In genomic region chr1:43058545-43059360, GRCh38 we compare ENCODE assay signal across 8 cellular contexts.
DNase-seq lines count a peak whose midpoint lies in the region; ATAC-seq, FAIRE-seq and TF ChIP-seq lines count a peak whose summit lies in the region.
"Had no signal": no experiment of that assay in that cellular context is flagged by ENCODE, and none has a peak within 500 bp of the region (broad histone marks: within the 10 kb centered on the region; RNA-seq: fewer than 3 reads in every experiment).

No MANE protein-coding gene starts in this region.

- H3K27me3 ChIP-seq in H9 (ENCODE audit: insufficient read depth, low read length), result no peaks in the 10 kb centered on the region
- H3K27me3 ChIP-seq in NT2/D1 (ENCODE audit: insufficient read depth, insufficient read length), result no peaks in the 10 kb centered on the region
- H3K27me3 ChIP-seq in H1 (replicated peaks in 1 of 4; ENCODE audit: control insufficient read depth in 3 of 4, extremely low read depth in 1 of 4, insufficient read depth in 3 of 4, low read length in 3 of 4), result no peaks in the 10 kb centered on the region
- H3K27me3 ChIP-seq in ovary, result no peaks in the 10 kb centered on the region
- H3K27me3 ChIP-seq: colonic mucosa had no signal

- H2BK120ac ChIP-seq in H9 (ENCODE audit: low read depth, low read length, poor library complexity, severe bottlenecking) (no peak overlapping the region), H1 (replicated peaks; ENCODE audit: low read depth, low read length) (peak overlapping the region; percentile 39)

- H3K9ac ChIP-seq in H9 (ENCODE audit: extremely low read depth, insufficient read length, low read length), result no peak overlapping the region
- peak overlapping the region; percentile 32 for H3K9ac ChIP-seq in NT2/D1 (ENCODE audit: insufficient read length, low read depth)
- H3K9ac ChIP-seq in H1 (replicated peaks in 1 of 4; ENCODE audit: extremely low read depth in 1 of 4, low read depth in 3 of 4, low read length in 3 of 4), result no peak overlapping the region

- H2BK15ac ChIP-seq in H9 (ENCODE audit: low read depth, low read length) (no peak overlapping the region), H1 (ENCODE audit: low read length) (no peak overlapping the region; the same call in 1 of the 2 replicates)

- no peak overlapping the region for H4K91ac ChIP-seq in H9 (ENCODE audit: insufficient read length, low read depth, low read length)
- peak overlapping the region; percentile 86 for H4K91ac ChIP-seq in H1 (replicated peaks; ENCODE audit: insufficient read length, low read length)

- peaks cover 0 to 1% of the 10 kb centered on the region in 2 experiments; a peak in 1 of 5 replicates for H3K9me3 Mint-ChIP-seq in H9

- H3K79me2 ChIP-seq in H9 (ENCODE audit: insufficient read depth, low read length) (no peaks in the 10 kb centered on the region), H1 (ENCODE audit: control insufficient read depth in 1 of 2, insufficient read depth in 2 of 2, low read length in 2 of 2) (no peaks in the 10 kb centered on the region)

- intact Hi-C loops in ovary (cut with DNase I), result no loop called here
- intact Hi-C loops in posterior vena cava (cut with DNase I), result no loop called here
- intact Hi-C loops in mucosa of descending colon (cut with DNase I, micrococcal nuclease), result no loop called here

- whole genome bisulfite sequencing in H9 (ENCODE audit: extremely low coverage, insufficient read length, low lambda C conversion rate), result no CpG with 5 or more reads among the region's 12 CpGs
- WGBS in H1 (ENCODE audit: extremely low coverage in 1 of 2, insufficient coverage in 1 of 2, insufficient read length in 1 of 2, insufficient replicate concordance in 2 of 2, low coverage in 1 of 2, low lambda C conversion rate in 2 of 2, missing lambda C conversion rate in 1 of 2), 2 experiments, result 67% methylated on average over 10 of the region's 12 CpGs; no CpG with 5 or more reads in 1 of the 2 experiments
- 18 to 22% (median 20%) methylated on average over 12 of the region's 12 CpGs for WGBS in ovary, 3 donors

- no peaks in the 10 kb centered on the region; a peak in 1 of 7 replicates for H3K36me3 Mint-ChIP-seq in H9 (ENCODE audit: insufficient read depth in 1 of 3, low read depth in 3 of 3)

- H2AFZ ChIP-seq in H9 (ENCODE audit: low read length) (no peak overlapping the region), H1 (ENCODE audit: low read length) (peak overlapping the region; percentile 59; the same call in 1 of the 2 replicates)

- H3K4me2 ChIP-seq in H9 (ENCODE audit: insufficient read depth, insufficient read length, low read length), result no peak overlapping the region
- no peak overlapping the region for H3K4me2 ChIP-seq in H1 (ENCODE audit: insufficient read depth in 1 of 2, low read depth in 2 of 2, low read length in 2 of 2)

- H3K27ac Mint-ChIP-seq in H9, result peak overlapping the region in 2 of 3 experiments; percentile 39 to 94; a peak in 2 of 7 replicates

- H4K20me1 ChIP-seq in H9 (ENCODE audit: control insufficient read depth, insufficient read depth, insufficient read length) (no peaks in the 10 kb centered on the region), H1 (replicated peaks in 1 of 2; ENCODE audit: control insufficient read depth in 1 of 2, insufficient read depth in 2 of 2, low read length in 2 of 2) (no peaks in the 10 kb centered on the region)

- H3K4ac ChIP-seq in H9 (ENCODE audit: low read depth, low read length) (no peak overlapping the region), H1 (replicated peaks; ENCODE audit: insufficient read length, low read depth, low read length) (no peak overlapping the region)

- H3K27ac ChIP-seq in H9 (ENCODE audit: insufficient read length, low read depth, low read length) (no peak overlapping the region), H1 (ENCODE audit: low read depth, low read length) (no peak overlapping the region), ovary (no peak overlapping the region)
- H3K27ac ChIP-seq: colonic mucosa had no signal

- no peaks in the 10 kb centered on the region for H3K36me3 ChIP-seq in NT2/D1 (ENCODE audit: insufficient read depth, insufficient read length, low read length)
- no peaks in the 10 kb centered on the region for H3K36me3 ChIP-seq in H1 (ENCODE audit: control insufficient read depth in 2 of 4, insufficient read depth in 4 of 4, low read length in 3 of 4)
- H3K36me3 ChIP-seq in ovary, result no peaks in the 10 kb centered on the region
- no peaks in the 10 kb centered on the region for H3K36me3 ChIP-seq in mucosa of descending colon (ENCODE audit: low read depth)
- H3K36me3 ChIP-seq: colonic mucosa had no signal

- H3K18ac ChIP-seq in H9 (ENCODE audit: insufficient read length, low read depth, low read length) (no peak overlapping the region), H1 (ENCODE audit: extremely low read depth, low read length) (peak overlapping the region; percentile 95)

- H3K4me1 ChIP-seq in H9 (ENCODE audit: insufficient read depth, low read length) (peaks cover 8% of the 10 kb centered on the region; the same call in 1 of the 2 replicates), NT2/D1 (ENCODE audit: insufficient read depth, insufficient read length) (peaks cover 17% of the 10 kb centered on the region), H1 (replicated peaks in 1 of 4; ENCODE audit: control insufficient read depth in 3 of 4, insufficient read depth in 4 of 4, low read length in 3 of 4) (peaks cover 0 to 11% (median 7%) of the 10 kb centered on the region in 4 experiments; a peak in 5 of 7 replicates), ovary (ENCODE audit: insufficient read depth) (peaks cover 2% of the 10 kb centered on the region), mucosa of descending colon (ENCODE audit: low read depth) (no peaks in the 10 kb centered on the region)
- H3K4me1 ChIP-seq: colonic mucosa had no signal

- H2BK12ac ChIP-seq in H9 (ENCODE audit: insufficient read length, low read depth, low read length) (no peak overlapping the region), H1 (ENCODE audit: low read depth, low read length) (peak overlapping the region; percentile 99; the same call in 1 of the 2 replicates)

- H3K23me2 ChIP-seq in H9 (ENCODE audit: insufficient read length, low read depth, low read length, poor library complexity, severe bottlenecking) (no peaks in the 10 kb centered on the region), H1 (ENCODE audit: low read depth, low read length) (peaks cover 5% of the 10 kb centered on the region)

- H3K14ac ChIP-seq in H9 (ENCODE audit: insufficient read depth, low read length), result no peak overlapping the region
- no peak overlapping the region for H3K14ac ChIP-seq in H1 (ENCODE audit: insufficient read length)

- no peak overlapping the region; a peak in 1 of 5 replicates for H3K4me3 Mint-ChIP-seq in H9

- peak; percentile 49 for DNase-seq in H9
- no peak for DNase-seq in NT2/D1 (ENCODE audit: low read depth, low spot score)
- DNase-seq in H1 (ENCODE audit: low read depth in 1 of 2, low spot score in 2 of 2), result no peak
- peak; percentile 23 to 50 (median 39) for DNase-seq in ovary
- DNase-seq in posterior vena cava (ENCODE audit: low spot score), result no peak
- DNase-seq in mucosa of descending colon, result no peak
- DNase-seq: colonic mucosa had no signal

- no peak overlapping the region for H3T11ph ChIP-seq in H9 (ENCODE audit: low read length)

- H3K9me3 ChIP-seq in H9 (ENCODE audit: control insufficient read depth, low read depth, low read length) (no peaks in the 10 kb centered on the region), NT2/D1 (ENCODE audit: insufficient read depth, low read length) (no peaks in the 10 kb centered on the region), H1 (ENCODE audit: insufficient read depth in 2 of 2, low read depth in 1 of 2, low read length in 1 of 2) (no peaks in the 10 kb centered on the region), ovary (no peaks in the 10 kb centered on the region), mucosa of descending colon (no peaks in the 10 kb centered on the region)
- H3K9me3 ChIP-seq: colonic mucosa had no signal

- H3K27me3 Mint-ChIP-seq in H9 (ENCODE audit: low read depth), result peaks cover 8% of the 10 kb centered on the region

- ATAC-seq in GM18907 (IDR thresholded peaks at IDR 0.05; ENCODE audit: unreplicated experiment) (no peak), mucosa of descending colon (no peak)

- H3K4me3 ChIP-seq in NT2/D1 (ENCODE audit: insufficient read length, low read depth) (no peak overlapping the region), H1 (ENCODE audit: extremely low read depth in 1 of 4, insufficient read depth in 2 of 4, low read depth in 3 of 4, low read length in 4 of 4) (no peak overlapping the region), ovary (no peak overlapping the region), mucosa of descending colon (no peak overlapping the region)
- H3K4me3 ChIP-seq: colonic mucosa had no signal

- no peak for FAIRE-seq in H1 (lab: Jason Lieb, UNC)

- TF ChIP-seq POLR2A in H1 (IDR thresholded peaks at IDR 0.05; ENCODE audit: control extremely low read depth in 1 of 2, low read depth in 2 of 2, low read length in 2 of 2) (no peak), ovary (IDR thresholded peaks at IDR 0.05) (no peak)

- POLR2A ChIA-PET in H1 (lab: Charles Lee; ENCODE audit: partially characterized antibody), result interaction anchor here (0.6 to 1.7 kb wide), 9 partner anchors 10 to 296 kb away, joined by 3 to 11 read pairs (median 3); no protein-coding TSS in a partner anchor

- TF ChIP-seq RAD21 in H1 (IDR thresholded peaks at IDR 0.05 in 1 of 2, conservative IDR thresholded peaks at IDR 0.05 in 1 of 2; ENCODE audit: low read depth in 2 of 2, low read length in 2 of 2), result no peak

- no peak overlapping the region for H3K23ac ChIP-seq in H9 (ENCODE audit: insufficient read length, low read depth, low read length)
- H3K23ac ChIP-seq in H1 (ENCODE audit: insufficient read length), result no peak overlapping the region

- TF ChIP-seq CTCF in H9 (conservative IDR thresholded peaks at IDR 0.05) (no peak), H1 (IDR thresholded peaks at IDR 0.05; ENCODE audit: control extremely low read depth in 1 of 3, insufficient read depth in 1 of 3, low read depth in 1 of 3, low read length in 3 of 3) (no peak), ovary (IDR thresholded peaks at IDR 0.05) (no peak), mucosa of descending colon (IDR thresholded peaks at IDR 0.05) (no peak)

- no peak overlapping the region for H2BK20ac ChIP-seq in H9 (ENCODE audit: low read depth, low read length, poor library complexity, severe bottlenecking)
- H2BK20ac ChIP-seq in H1 (ENCODE audit: low read length), result peak overlapping the region; percentile 97

- H2AK5ac ChIP-seq in H9 (ENCODE audit: insufficient read length, low read length), result no peak overlapping the region
- H2AK5ac ChIP-seq in H1 (ENCODE audit: low read depth, low read length), result no peak overlapping the region

- no peak overlapping the region for H4K5ac ChIP-seq in H9 (ENCODE audit: insufficient read length, low read depth, low read length)
- no peak overlapping the region for H4K5ac ChIP-seq in H1 (ENCODE audit: insufficient read length, low read depth, low read length)

- H3K79me1 ChIP-seq in H9 (ENCODE audit: insufficient read depth, low read depth, low read length, poor library complexity, severe bottlenecking), result no peaks in the 10 kb centered on the region
- no peaks in the 10 kb centered on the region for H3K79me1 ChIP-seq in H1 (ENCODE audit: low read depth, low read length)

- CTCF ChIA-PET in H1 (lab: Charles Lee; ENCODE audit: partially characterized antibody), result interaction anchor here (0.8 to 1.7 kb wide), 5 partner anchors 9 to 288 kb away, joined by 3 to 7 read pairs (median 6); no protein-coding TSS in a partner anchor

- peaks cover 35 to 41% of the 10 kb centered on the region in 2 experiments for H3K4me1 Mint-ChIP-seq in H9

- H2BK5ac ChIP-seq in H9 (ENCODE audit: insufficient read length, low read length), result no peak overlapping the region
- peak overlapping the region; percentile 84; the same call in 1 of the 2 replicates for H2BK5ac ChIP-seq in H1 (ENCODE audit: low read depth, low read length)

- H3K56ac ChIP-seq in H9 (ENCODE audit: insufficient read length, low read depth, low read length) (no peak overlapping the region), H1 (replicated peaks; ENCODE audit: insufficient read length, low read depth, low read length) (no peak overlapping the region)

- H4K8ac ChIP-seq in H9 (replicated peaks; ENCODE audit: insufficient read length, low read depth, low read length) (no peak overlapping the region), H1 (ENCODE audit: extremely low read depth, insufficient read depth, low read length) (no peak overlapping the region)

- TF ChIP-seq EP300 in H1 (IDR thresholded peaks at IDR 0.05; ENCODE audit: borderline replicate concordance in 1 of 2, low read depth in 2 of 2, low read length in 2 of 2), result no peak
- no peak for TF ChIP-seq EP300 in ovary (IDR thresholded peaks at IDR 0.05)

Comparison
In these comparisons a context has a peak if more than half of its experiments do, and no peak if none do; other contexts are left out.
1. DNase-seq: peak in H9 (single experiment) and ovary (5 of 5); none in NT2/D1 (single experiment), H1 (0 of 2), posterior vena cava (single experiment) and mucosa of descending colon (0 of 3).